ENCODE assay signal across 1 cellular context in genomic region chr3:187773233-187773962, GRCh38.
TF ChIP-seq lines count a peak whose summit lies in the region.

No MANE protein-coding gene starts in this region.

TF ChIP-seq in WTC11, 78 proteins besides CTCF, POLR2A, EP300 and RAD21 (continued from another document):
- TF ChIP-seq USF1 (CRISPR knock-in tag; IDR thresholded peaks at IDR 0.05) = no peak
- TF ChIP-seq ZNF425 (CRISPR knock-in tag; conservative IDR thresholded peaks at IDR 0.05) = no peak
